ENCODE assay signal across 8 cellular contexts in genomic region chr1:50977575-50978143, GRCh38. TPM values are rescaled to one million over a fixed set of nuclear protein-coding genes. Genes with fewer than 3 reads are reported as not detected.
DNase-seq lines count a peak whose midpoint lies in the region; ATAC-seq and TF ChIP-seq lines count a peak whose summit lies in the region.

No MANE protein-coding gene starts in this region.

- 0% methylated on average over 12 of the region's 63 CpGs for WGBS in esophagus muscularis mucosa

- POLR2A ChIA-PET in activated CD8-positive, alpha-beta T cell treated with anti-CD3 and anti-CD28 coated beads for 36 hours (lab: Charles Lee): interaction anchor here (0.7 to 3.9 kb wide), 5 partner anchors 9 to 194 kb away, joined by 3 to 35 read pairs (median 3); partner anchors contain the start of gene FAF1

- H3K9me3 ChIP-seq in esophagus muscularis mucosa (no peaks in the 10 kb centered on the region), muscle layer of duodenum (ENCODE audit: control insufficient read depth in 1 of 2, low read length in 2 of 2) (no peaks in the 10 kb centered on the region), vagina (no peaks in the 10 kb centered on the region)

- ATAC-seq in GM21526 (IDR thresholded peaks at IDR 0.05; ENCODE audit: low FRiP score, unreplicated experiment): peak; percentile 47
- ATAC-seq in activated CD8-positive, alpha-beta T cell treated with anti-CD3 and anti-CD28 coated beads for 36 hours: peak; percentile 61

- DNase-seq in NCI-H345 (lab: John Stamatoyannopoulos, UW) (peak; percentile 67), NCI-H345 treated with DMSO at 0.1 percent for 48 hours (lab: John Stamatoyannopoulos, UW; ENCODE audit: unreplicated experiment) (no peak), HuH-7.5 (ENCODE audit: low spot score) (peak; percentile 43), esophagus muscularis mucosa (ENCODE audit: extremely low spot score) (no peak), vagina (ENCODE audit: extremely low spot score in 2 of 2) (no peak)
- DNase-seq in activated CD8-positive, alpha-beta T cell treated with anti-CD3 and anti-CD28 coated beads for 36 hours: peak; percentile 23

- peaks cover 21% of the 10 kb centered on the region for H3K4me1 Mint-ChIP-seq in activated CD8-positive, alpha-beta T cell treated with anti-CD3 and anti-CD28 coated beads for 36 hours (ENCODE audit: low read depth)

- H3K4me1 ChIP-seq in esophagus muscularis mucosa: peaks cover 0 to 62% (median 32%) of the 10 kb centered on the region in 4 donors
- H3K4me1 ChIP-seq in muscle layer of duodenum (ENCODE audit: control insufficient read depth in 1 of 2, insufficient read depth in 2 of 2, low read length in 2 of 2): peaks cover 0 to 3% of the 10 kb centered on the region in 2 donors
- no peaks in the 10 kb centered on the region for H3K4me1 ChIP-seq in vagina

- no peak for TF ChIP-seq CTCF in activated CD8-positive, alpha-beta T cell treated with anti-CD3 and anti-CD28 coated beads for 36 hours (IDR thresholded peaks at IDR 0.05)
- TF ChIP-seq CTCF in esophagus muscularis mucosa (IDR thresholded peaks at IDR 0.05) (no peak), vagina (IDR thresholded peaks at IDR 0.05) (no peak)

- H3K27me3 ChIP-seq in esophagus muscularis mucosa (no peaks in the 10 kb centered on the region), muscle layer of duodenum (ENCODE audit: low read depth, low read length) (peaks cover 8% of the 10 kb centered on the region), vagina (no peaks in the 10 kb centered on the region)

- intact Hi-C loops in activated CD8-positive, alpha-beta T cell treated with anti-CD3 and anti-CD28 coated beads for 36 hours (cut with micrococcal nuclease): no loop called here
- intact Hi-C loops in esophagus muscularis mucosa (cut with DNase I) (no loop called here), vagina (cut with DNase I) (no loop called here)

- H3K4me3 Mint-ChIP-seq in activated CD8-positive, alpha-beta T cell treated with anti-CD3 and anti-CD28 coated beads for 36 hours: peak overlapping the region; percentile 76

- H3K4me3 ChIP-seq in esophagus muscularis mucosa (peak overlapping the region; percentile 77 to 97 (median 88)), muscle layer of duodenum (ENCODE audit: low read depth in 1 of 2, low read length in 2 of 2) (peak overlapping the region; percentile 88 to 93), vagina (peak overlapping the region; percentile 87 to 89)

- peaks cover 19% of the 10 kb centered on the region for H3K27me3 Mint-ChIP-seq in activated CD8-positive, alpha-beta T cell treated with anti-CD3 and anti-CD28 coated beads for 36 hours

- H3K36me3 ChIP-seq in esophagus muscularis mucosa: peaks cover 0 to 5% (median 0%) of the 10 kb centered on the region in 4 donors
- no peaks in the 10 kb centered on the region for H3K36me3 ChIP-seq in muscle layer of duodenum (ENCODE audit: control insufficient read depth in 1 of 2, insufficient read depth in 2 of 2, low read length in 2 of 2)
- H3K36me3 ChIP-seq in vagina: no peaks in the 10 kb centered on the region

- no peak for TF ChIP-seq EP300 in esophagus muscularis mucosa (IDR thresholded peaks at IDR 0.05)

- H3K27ac ChIP-seq in esophagus muscularis mucosa (replicated peaks in 1 of 4) (peak overlapping the region; percentile 95 to 100 (median 98)), muscle layer of duodenum (ENCODE audit: low read length) (peak overlapping the region; percentile 86), vagina (peak overlapping the region; percentile 96)

- TF ChIP-seq POLR2A in esophagus muscularis mucosa (IDR thresholded peaks at IDR 0.05; ENCODE audit: low read depth) (no peak), vagina (IDR thresholded peaks at IDR 0.05) (no peak)

- no peaks in the 10 kb centered on the region for H3K9me3 Mint-ChIP-seq in activated CD8-positive, alpha-beta T cell treated with anti-CD3 and anti-CD28 coated beads for 36 hours

- peak overlapping the region; percentile 69 for H3K27ac Mint-ChIP-seq in activated CD8-positive, alpha-beta T cell treated with anti-CD3 and anti-CD28 coated beads for 36 hours

- peaks cover 7% of the 10 kb centered on the region for H3K36me3 Mint-ChIP-seq in activated CD8-positive, alpha-beta T cell treated with anti-CD3 and anti-CD28 coated beads for 36 hours (ENCODE audit: low read depth)

- CTCF ChIA-PET in activated CD8-positive, alpha-beta T cell treated with anti-CD3 and anti-CD28 coated beads for 36 hours (lab: Charles Lee): interaction anchor here (1.0 to 2.5 kb wide), 5 partner anchors 10 to 211 kb away, joined by 3 to 11 read pairs (median 5); partner anchors contain the start of gene FAF1

RNA-seq across cellular contexts. Expression of gene CDKN2C, which starts 7.6 kb away (rescaled TPM):
- 10 to 100 TPM; 18.4 to 20.7 TPM for total RNA-seq in activated CD8-positive, alpha-beta T cell treated with anti-CD3 and anti-CD28 coated beads for 36 hours
- total RNA-seq in esophagus muscularis mucosa (10 to 100 TPM; 20.4 to 37.4 (median 27.0) TPM), vagina (22.8 TPM)

RNA-seq across cellular contexts. Expression of gene FAF1, which starts 17.6 kb away (rescaled TPM):
- 10 to 100 TPM; 82.2 to 87.0 TPM for total RNA-seq in activated CD8-positive, alpha-beta T cell treated with anti-CD3 and anti-CD28 coated beads for 36 hours
- total RNA-seq in esophagus muscularis mucosa: 10 to 100 TPM; 39.7 to 60.6 (median 42.9) TPM
- total RNA-seq in vagina: 40.0 TPM

Comparison
In these comparisons a context has a peak if more than half of its experiments do, and no peak if none do; other contexts are left out.
1. DNase-seq: peak in NCI-H345 (single experiment), HuH-7.5 (single experiment) and activated CD8-positive, alpha-beta T cell treated with anti-CD3 and anti-CD28 coated beads for 36 hours (single experiment); none in NCI-H345 treated with DMSO at 0.1 percent for 48 hours (single experiment), esophagus muscularis mucosa (single experiment) and vagina (0 of 2).
2. Peak in every context shown above with its lines, with median percentiles within 50 percentile points of each other: H3K27ac ChIP-seq and H3K4me3 ChIP-seq.